Comparison of ENCODE assay signal across 17 cellular contexts in the genomic region with DNA sequence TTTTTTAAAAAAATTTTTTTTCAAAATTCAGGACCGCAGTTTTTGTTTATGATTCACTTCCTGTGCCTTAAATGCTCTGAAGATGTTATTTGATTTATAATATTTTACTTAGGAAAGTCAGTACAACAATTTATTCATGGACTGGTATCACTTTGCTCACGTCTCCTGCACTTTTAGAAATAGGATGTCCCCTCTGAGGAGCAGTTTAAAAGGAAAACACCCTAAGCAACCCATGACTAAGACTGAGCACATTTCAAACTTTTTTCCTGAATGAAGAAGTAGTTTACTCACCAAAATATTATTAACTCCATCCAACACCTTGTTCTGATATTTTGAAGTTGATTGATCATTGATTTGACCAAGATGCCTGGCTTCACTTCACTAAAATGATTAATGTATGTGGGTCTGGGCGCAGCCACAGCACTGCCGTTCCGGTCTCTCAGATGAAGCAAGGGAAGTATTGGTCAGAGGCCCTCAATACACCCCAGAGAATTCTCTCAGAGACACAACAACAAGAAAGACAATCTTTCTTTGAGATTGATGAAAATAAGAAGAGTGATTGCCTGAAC.
A peak's percentile ranks its signal among the peaks of the same experiment; 100 is the strongest.
DNase-seq lines count a peak whose midpoint lies in the region; ATAC-seq and TF ChIP-seq lines count a peak whose summit lies in the region.
"Had no signal": no experiment of that assay in that cellular context is flagged by ENCODE, and none has a peak within 500 bp of the region (broad histone marks: within the 10 kb centered on the region; RNA-seq: fewer than 3 reads in every experiment).

No MANE protein-coding gene starts in this region.

- intact Hi-C loops in colonic mucosa (cut with DNase I): no loop called here

- in situ Hi-C loops in GM23248 (cut with MboI): loop anchor here (25.0 kb wide), 1 partner anchor 818 kb away; no protein-coding TSS in a partner anchor

- WGBS in GM23248 (ENCODE audit: low coverage in 1 of 2, low lambda C conversion rate in 2 of 2, missing lambda C conversion rate in 2 of 2), 2 experiments: 22 to 31% methylated on average over 5 of the region's 5 CpGs
- WGBS in gastroesophageal sphincter (ENCODE audit: low coverage in 1 of 2), 2 donors: 65 to 68% methylated on average over 2 to 3 of the region's 5 CpGs

- DNase-seq in A172 (ENCODE audit: low spot score) (peak; percentile 46), GM23248 (peak; percentile 29), amniotic epithelial cell (ENCODE audit: low read depth) (peak; percentile 43), superior temporal gyrus (ENCODE audit: extremely low spot score) (no peak), colonic mucosa (no peak)
- DNase-seq: Kasumi-1, MM.1S, NCI-H1092 treated with DMSO at 0.1 percent for 48 hours, NCI-H510A treated with DMSO at 0.1 percent for 48 hours, NCI-H82, PC-9 had no signal

- TF ChIP-seq EP300 in gastroesophageal sphincter (IDR thresholded peaks at IDR 0.05): no peak

- no peak overlapping the region for H2AFZ ChIP-seq in GM23248
- H2AFZ ChIP-seq: PC-9 had no signal

- no peak overlapping the region for H3K4me3 ChIP-seq in GM23248
- no peak overlapping the region for H3K4me3 ChIP-seq in gastroesophageal sphincter
- no peak overlapping the region for H3K4me3 ChIP-seq in colonic mucosa
- H3K4me3 ChIP-seq: BLaER1 treated with 17β-estradiol and CSF1 and Interleukin-3, amounts not matched to agents 10 nM and 100 nM; PC-9 had no signal

- H4K20me1 ChIP-seq in GM23248 (ENCODE audit: insufficient read depth): no peaks in the 10 kb centered on the region
- H4K20me1 ChIP-seq: BLaER1 treated with 17β-estradiol and CSF1 and Interleukin-3, amounts not matched to agents 10 nM and 100 nM had no signal

- no peaks in the 10 kb centered on the region for H3F3A ChIP-seq in GM23248 (ENCODE audit: insufficient read depth)

- peak overlapping the region; percentile 24 for H3K4me2 ChIP-seq in GM23248 (ENCODE audit: unreplicated experiment)
- H3K4me2 ChIP-seq: BLaER1 treated with 17β-estradiol and CSF1 and Interleukin-3, amounts not matched to agents 10 nM and 100 nM; PC-9 had no signal

- H3K27ac ChIP-seq in GM23248 (no peak overlapping the region), gastroesophageal sphincter (no peak overlapping the region), colonic mucosa (no peak overlapping the region)
- H3K27ac ChIP-seq: 22Rv1; BLaER1 treated with 17β-estradiol and CSF1 and Interleukin-3, amounts not matched to agents 10 nM and 100 nM; PC-9 had no signal

- ATAC-seq in gastroesophageal sphincter (peak; percentile 54), GM18907 (IDR thresholded peaks at IDR 0.05; ENCODE audit: unreplicated experiment) (no peak), GM21423 (IDR thresholded peaks at IDR 0.05; ENCODE audit: unreplicated experiment) (no peak)
- ATAC-seq: Right ventricle myocardium inferior had no signal

- TF ChIP-seq CTCF in gastroesophageal sphincter (IDR thresholded peaks at IDR 0.05) (no peak), colonic mucosa (IDR thresholded peaks at IDR 0.05) (no peak)

- no peak for TF ChIP-seq POLR2A in gastroesophageal sphincter (IDR thresholded peaks at IDR 0.05)

- H3K9ac ChIP-seq in GM23248 (no peak overlapping the region), colonic mucosa (ENCODE audit: low read depth in 2 of 2, low read length in 2 of 2) (no peak overlapping the region)
- H3K9ac ChIP-seq: BLaER1 treated with 17β-estradiol and CSF1 and Interleukin-3, amounts not matched to agents 10 nM and 100 nM had no signal

- H3K9me2 ChIP-seq in GM23248 (ENCODE audit: insufficient read depth): no peaks in the 10 kb centered on the region

- H3K27me3 ChIP-seq in GM23248 (replicated peaks; ENCODE audit: insufficient read depth) (no peaks in the 10 kb centered on the region), gastroesophageal sphincter (no peaks in the 10 kb centered on the region), colonic mucosa (no peaks in the 10 kb centered on the region)
- H3K27me3 ChIP-seq: BLaER1 treated with 17β-estradiol and CSF1 and Interleukin-3, amounts not matched to agents 10 nM and 100 nM had no signal

- H3K79me2 ChIP-seq in GM23248 (ENCODE audit: insufficient read depth): no peaks in the 10 kb centered on the region

- H3K4me1 ChIP-seq in GM23248 (ENCODE audit: insufficient read depth): peaks cover 10% of the 10 kb centered on the region
- H3K4me1 ChIP-seq in gastroesophageal sphincter: no peaks in the 10 kb centered on the region
- H3K4me1 ChIP-seq in colonic mucosa: no peaks in the 10 kb centered on the region
- H3K4me1 ChIP-seq: BLaER1 treated with 17β-estradiol and CSF1 and Interleukin-3, amounts not matched to agents 10 nM and 100 nM had no signal

- H3K9me3 ChIP-seq in GM23248 (ENCODE audit: low read depth) (no peaks in the 10 kb centered on the region), gastroesophageal sphincter (no peaks in the 10 kb centered on the region), colonic mucosa (no peaks in the 10 kb centered on the region)
- H3K9me3 ChIP-seq: BLaER1 treated with 17β-estradiol and CSF1 and Interleukin-3, amounts not matched to agents 10 nM and 100 nM had no signal

- H3K36me3 ChIP-seq in GM23248 (ENCODE audit: low read depth) (no peaks in the 10 kb centered on the region), gastroesophageal sphincter (no peaks in the 10 kb centered on the region), colonic mucosa (no peaks in the 10 kb centered on the region)
- H3K36me3 ChIP-seq: BLaER1 treated with 17β-estradiol and CSF1 and Interleukin-3, amounts not matched to agents 10 nM and 100 nM had no signal

Comparison
In these comparisons a context has a peak if more than half of its experiments do, and no peak if none do; other contexts are left out.
1. DNase-seq: peak in A172 (single experiment), GM23248 (single experiment) and amniotic epithelial cell (single experiment); none in superior temporal gyrus (single experiment) and colonic mucosa (single experiment).